9 cellular contexts compared by ENCODE assay signal in genomic region chr16:72501739-72502653, GRCh38.
A peak's percentile ranks its signal among the peaks of the same experiment; 100 is the strongest.
DNase-seq lines count a peak whose midpoint lies in the region; ATAC-seq, FAIRE-seq and TF ChIP-seq lines count a peak whose summit lies in the region.
"Had no signal": no experiment of that assay in that cellular context is flagged by ENCODE, and none has a peak within 500 bp of the region (broad histone marks: within the 10 kb centered on the region; RNA-seq: fewer than 3 reads in every experiment).

No MANE protein-coding gene starts in this region.

- no peaks in the 10 kb centered on the region for H3K36me3 ChIP-seq in esophagus squamous epithelium

- no peaks in the 10 kb centered on the region for H3K27me3 Mint-ChIP-seq in naive B cell
- H3K27me3 Mint-ChIP-seq: naive thymus-derived CD4-positive, alpha-beta T cell had no signal

- FAIRE-seq in urothelium cell line (lab: Jason Lieb, UNC) = no peak

- H3K27me3 ChIP-seq in esophagus squamous epithelium = no peaks in the 10 kb centered on the region

- H3K4me1 ChIP-seq in esophagus squamous epithelium = no peaks in the 10 kb centered on the region

- no peaks in the 10 kb centered on the region for H3K9me3 Mint-ChIP-seq in naive B cell
- H3K9me3 Mint-ChIP-seq: naive thymus-derived CD4-positive, alpha-beta T cell had no signal

- H3K27ac ChIP-seq in esophagus squamous epithelium = no peak overlapping the region

- no peak overlapping the region for H3K4me3 ChIP-seq in GM12875 (ENCODE audit: low read depth, low read length)
- no peak overlapping the region for H3K4me3 ChIP-seq in esophagus squamous epithelium

- no peaks in the 10 kb centered on the region for H3K36me3 Mint-ChIP-seq in naive B cell
- H3K36me3 Mint-ChIP-seq: naive thymus-derived CD4-positive, alpha-beta T cell had no signal

- WGBS in esophagus squamous epithelium, 2 donors = 84 to 87% methylated on average over 3 of the region's 3 CpGs

- H3K4me3 Mint-ChIP-seq in naive B cell = no peak overlapping the region
- H3K4me3 Mint-ChIP-seq: naive thymus-derived CD4-positive, alpha-beta T cell had no signal

- intact Hi-C loops in esophagus squamous epithelium (cut with DNase I) = no loop called here

- peak; percentile 80; the same call in 1 of the 2 replicates for TF ChIP-seq CTCF in GM12875 (IDR thresholded peaks at IDR 0.05; ENCODE audit: borderline replicate concordance, insufficient read depth, low read depth, low read length)
- peak in 5 of 6 experiments; percentile 36 to 75 (median 62) for TF ChIP-seq CTCF in esophagus squamous epithelium (IDR thresholded peaks at IDR 0.05)

- H3K27ac Mint-ChIP-seq in naive B cell = peak overlapping the region in 3 of 6 donors; percentile 21 to 43 (median 36)
- H3K27ac Mint-ChIP-seq: naive thymus-derived CD4-positive, alpha-beta T cell had no signal

- DNase-seq in ACHN (peak; percentile 80), NCI-H2171 (lab: John Stamatoyannopoulos, UW) (peak; percentile 54), esophagus squamous epithelium (lab: John Stamatoyannopoulos, UW) (no peak), naive B cell (peak; percentile 26), urothelium cell line (ENCODE audit: low spot score) (peak; percentile 43)
- DNase-seq in activated CD4-positive, alpha-beta T cell treated with anti-CD3 and anti-CD28 coated beads for 48 hours = peak; percentile 55

- peak; percentile 49 for ATAC-seq in HG03060 (IDR thresholded peaks at IDR 0.05; ENCODE audit: low read depth, unreplicated experiment)
- peak; percentile 44 to 48 for ATAC-seq in naive B cell (ENCODE audit: low read depth in 2 of 2)
- ATAC-seq: naive thymus-derived CD4-positive, alpha-beta T cell had no signal

- peaks cover 4 to 6% (median 5%) of the 10 kb centered on the region in 3 donors for H3K4me1 Mint-ChIP-seq in naive B cell

- no peak for TF ChIP-seq POLR2A in esophagus squamous epithelium (IDR thresholded peaks at IDR 0.05)

- in situ Hi-C loops in ACHN (cut with HindIII; ENCODE audit: low pct_ligation_motif_present, low pct_unique_long_range_greater_than_20kb, low sequenced_read_pairs) = no loop called here

- no peaks in the 10 kb centered on the region for H3K9me3 ChIP-seq in esophagus squamous epithelium
